11 cellular contexts compared by ENCODE assay signal in genomic region chr1:1883890-1884289, GRCh38. TPM values are rescaled to one million over a fixed set of nuclear protein-coding genes. Genes with fewer than 3 reads are reported as not detected.
DNase-seq lines count a peak whose midpoint lies in the region; ATAC-seq and TF ChIP-seq lines count a peak whose summit lies in the region.
"Not testable (repeated sequence)": the region's sequence is repeated elsewhere in the genome, so short reads cannot be mapped to it uniquely, and the experiment has no call there.
"Had no signal": no experiment of that assay in that cellular context is flagged by ENCODE, and none has a peak within 500 bp of the region (broad histone marks: within the 10 kb centered on the region; RNA-seq: fewer than 3 reads in every experiment).

No MANE protein-coding gene starts in this region.

- CTCF ChIA-PET in HEK293 (lab: Yijun Ruan, JAX): interaction anchor here (1.4 kb wide), 1 partner anchor 25 kb away, joined by 3 read pairs; no protein-coding TSS in a partner anchor
- CTCF ChIA-PET in activated CD8-positive, alpha-beta T cell treated with anti-CD3 and anti-CD28 coated beads for 36 hours (lab: Charles Lee): interaction anchor here (1.9 kb wide), 1 partner anchor 24 kb away, joined by 4 read pairs; no protein-coding TSS in a partner anchor

- peaks cover 66% of the 10 kb centered on the region for H3K4me1 Mint-ChIP-seq in activated CD8-positive, alpha-beta T cell treated with anti-CD3 and anti-CD28 coated beads for 36 hours (ENCODE audit: low read depth)
- peaks cover 34% of the 10 kb centered on the region for H3K4me1 Mint-ChIP-seq in endodermal cell
- H3K4me1 Mint-ChIP-seq in memory B cell: peaks cover 37% of the 10 kb centered on the region
- H3K4me1 Mint-ChIP-seq in neural progenitor cell: peaks cover 12% of the 10 kb centered on the region
- H3K4me1 Mint-ChIP-seq in type B pancreatic cell (ENCODE audit: unreplicated experiment): peaks cover 47% of the 10 kb centered on the region

- POLR2A ChIA-PET in HEK293 (lab: Yijun Ruan, JAX): interaction anchor here (0.6 to 1.2 kb wide), 6 partner anchors 10 to 299 kb away, joined by 3 to 5 read pairs (median 4); no protein-coding TSS in a partner anchor
- POLR2A ChIA-PET in activated CD8-positive, alpha-beta T cell treated with anti-CD3 and anti-CD28 coated beads for 36 hours (lab: Charles Lee): interaction anchor here (0.7 to 0.9 kb wide), 3 partner anchors 10 to 59 kb away, joined by 3 to 5 read pairs (median 3); no protein-coding TSS in a partner anchor

- intact Hi-C loops in activated CD8-positive, alpha-beta T cell treated with anti-CD3 and anti-CD28 coated beads for 36 hours (cut with micrococcal nuclease): not testable (repeated sequence)

- peaks cover 54 to 94% (median 73%) of the 10 kb centered on the region in 10 experiments for H3K4me1 ChIP-seq in BLaER1 treated with 17β-estradiol and CSF1 and Interleukin-3, amounts not matched to agents 10 nM and 100 nM
- peaks cover 11% of the 10 kb centered on the region for H3K4me1 ChIP-seq in HEK293 (ENCODE audit: control insufficient read depth, insufficient read depth, low read length)
- not testable (repeated sequence) for H3K4me1 ChIP-seq in endodermal cell (ENCODE audit: control insufficient read depth, insufficient read depth, low read length)
- peaks cover 18% of the 10 kb centered on the region for H3K4me1 ChIP-seq in neural progenitor cell

- not testable (repeated sequence) for H3K9me3 ChIP-seq in BLaER1 treated with 17β-estradiol and CSF1 and Interleukin-3, amounts not matched to agents 10 nM and 100 nM (replicated peaks in 1 of 11); HEK293 (ENCODE audit: control insufficient read depth, insufficient read depth, low read depth, low read length); SK-N-MC (ENCODE audit: low read depth, low read length); endodermal cell (ENCODE audit: control insufficient read depth, low read length); neural progenitor cell (ENCODE audit: low read depth)

- H3K4me2 ChIP-seq in BLaER1 treated with 17β-estradiol and CSF1 and Interleukin-3, amounts not matched to agents 10 nM and 100 nM: peak overlapping the region in 9 of 11 experiments; percentile 6 to 29 (median 13); a peak in 5 of 22 replicates
- H3K4me2 ChIP-seq in neural progenitor cell: peak overlapping the region; percentile 9

- WGBS in endodermal cell (ENCODE audit: insufficient coverage in 1 of 2, insufficient read length in 1 of 2), 2 experiments: 88 to 89% methylated on average over 6 to 11 of the region's 11 CpGs

- H3F3A ChIP-seq in neural progenitor cell (ENCODE audit: low read depth): peaks cover 43% of the 10 kb centered on the region

- H3K27me3 Mint-ChIP-seq in activated CD8-positive, alpha-beta T cell treated with anti-CD3 and anti-CD28 coated beads for 36 hours; endodermal cell (ENCODE audit: insufficient read depth); memory B cell; neural progenitor cell (ENCODE audit: insufficient read depth, low read depth); type B pancreatic cell: not testable (repeated sequence)

- not testable (repeated sequence) for H3K4me3 ChIP-seq in BLaER1 treated with 17β-estradiol and CSF1 and Interleukin-3, amounts not matched to agents 10 nM and 100 nM; HEK293 (ENCODE audit: low read depth, low read length); SK-N-MC; neural progenitor cell
- H3K4me3 ChIP-seq in endodermal cell (ENCODE audit: low read length): peak overlapping the region; percentile 20

- not testable (repeated sequence) for ATAC-seq in activated CD8-positive, alpha-beta T cell treated with anti-CD3 and anti-CD28 coated beads for 36 hours; memory B cell (ENCODE audit: low read depth)

- H3K27ac Mint-ChIP-seq in activated CD8-positive, alpha-beta T cell treated with anti-CD3 and anti-CD28 coated beads for 36 hours: peak overlapping the region; percentile 42
- H3K27ac Mint-ChIP-seq in endodermal cell (peak overlapping the region; percentile 83), type B pancreatic cell (peak overlapping the region; percentile 77)
- H3K27ac Mint-ChIP-seq in memory B cell, neural progenitor cell: not testable (repeated sequence)

- not testable (repeated sequence) for DNase-seq in SK-N-MC (ENCODE audit: low read depth, low spot score); activated CD8-positive, alpha-beta T cell treated with anti-CD3 and anti-CD28 coated beads for 36 hours; endodermal cell; memory B cell (ENCODE audit: low spot score in 2 of 2); neural progenitor cell (ENCODE audit: low spot score); type B pancreatic cell (ENCODE audit: extremely low spot score, unreplicated experiment)

- H3K9me3 Mint-ChIP-seq in activated CD8-positive, alpha-beta T cell treated with anti-CD3 and anti-CD28 coated beads for 36 hours; endodermal cell; memory B cell; type B pancreatic cell: not testable (repeated sequence)
- peaks cover 44% of the 10 kb centered on the region for H3K9me3 Mint-ChIP-seq in neural progenitor cell

- not testable (repeated sequence) for H3K27me3 ChIP-seq in BLaER1 treated with 17β-estradiol and CSF1 and Interleukin-3, amounts not matched to agents 10 nM and 100 nM; endodermal cell (ENCODE audit: control insufficient read depth, insufficient read depth, low read length, poor library complexity, severe bottlenecking); neural progenitor cell

- peak overlapping the region in 4 of 11 experiments; percentile 3 to 43 (median 14); a peak in 1 of 22 replicates for H3K9ac ChIP-seq in BLaER1 treated with 17β-estradiol and CSF1 and Interleukin-3, amounts not matched to agents 10 nM and 100 nM
- H3K9ac ChIP-seq in SK-N-MC (ENCODE audit: insufficient read length); endodermal cell (ENCODE audit: extremely low read depth, low read length, poor library complexity, severe bottlenecking); neural progenitor cell: not testable (repeated sequence)

- not testable (repeated sequence) for H2AFZ ChIP-seq in neural progenitor cell (replicated peaks)

- TF ChIP-seq CTCF in HEK293 (tag by site-specific recombination; IDR thresholded peaks at IDR 0.05); activated CD8-positive, alpha-beta T cell treated with anti-CD3 and anti-CD28 coated beads for 36 hours (IDR thresholded peaks at IDR 0.05); endodermal cell (conservative IDR thresholded peaks at IDR 0.05); neural progenitor cell (IDR thresholded peaks at IDR 0.05); type B pancreatic cell (conservative IDR thresholded peaks at IDR 0.05): not testable (repeated sequence)

- H3K79me2 ChIP-seq in neural progenitor cell (ENCODE audit: low read depth): peaks cover 100% of the 10 kb centered on the region

- H3K36me3 ChIP-seq in BLaER1 treated with 17β-estradiol and CSF1 and Interleukin-3, amounts not matched to agents 10 nM and 100 nM: peaks cover 12 to 95% (median 73%) of the 10 kb centered on the region in 11 experiments
- H3K36me3 ChIP-seq in HEK293 (ENCODE audit: control insufficient read depth in 2 of 2, insufficient read depth in 1 of 2, low read length in 2 of 2); neural progenitor cell: not testable (repeated sequence)
- peaks cover 44% of the 10 kb centered on the region for H3K36me3 ChIP-seq in SK-N-MC (ENCODE audit: insufficient read depth, low read length)
- H3K36me3 ChIP-seq in endodermal cell (ENCODE audit: control insufficient read depth, insufficient read depth, low read length): peaks cover 21% of the 10 kb centered on the region

- peaks cover 100% of the 10 kb centered on the region in 11 experiments for H4K20me1 ChIP-seq in BLaER1 treated with 17β-estradiol and CSF1 and Interleukin-3, amounts not matched to agents 10 nM and 100 nM
- peaks cover 99% of the 10 kb centered on the region for H4K20me1 ChIP-seq in neural progenitor cell (ENCODE audit: low read depth)

- H3K36me3 Mint-ChIP-seq in activated CD8-positive, alpha-beta T cell treated with anti-CD3 and anti-CD28 coated beads for 36 hours (ENCODE audit: low read depth): peaks cover 31% of the 10 kb centered on the region
- H3K36me3 Mint-ChIP-seq in endodermal cell (ENCODE audit: low read depth) (peaks cover 24% of the 10 kb centered on the region), neural progenitor cell (peaks cover 52% of the 10 kb centered on the region), type B pancreatic cell (peaks cover 17% of the 10 kb centered on the region)
- H3K36me3 Mint-ChIP-seq in memory B cell: not testable (repeated sequence)

- not testable (repeated sequence) for H3K4me3 Mint-ChIP-seq in activated CD8-positive, alpha-beta T cell treated with anti-CD3 and anti-CD28 coated beads for 36 hours; neural progenitor cell
- H3K4me3 Mint-ChIP-seq in endodermal cell (peak overlapping the region; percentile 36), memory B cell (peak overlapping the region; percentile 21), type B pancreatic cell (peak overlapping the region; percentile 22)

- H3K27ac ChIP-seq in BLaER1 treated with 17β-estradiol and CSF1 and Interleukin-3, amounts not matched to agents 10 nM and 100 nM: peak overlapping the region in 1 of 11 experiments; percentile 6; a peak in 1 of 22 replicates
- H3K27ac ChIP-seq in HEK293 (ENCODE audit: extremely low read depth, low read depth, low read length); endodermal cell (ENCODE audit: low read depth, low read length); neural progenitor cell: not testable (repeated sequence)
- H3K27ac ChIP-seq in SK-N-MC: peak overlapping the region; percentile 37; the same call in 1 of the 2 replicates

RNA-seq across cellular contexts. Expression of gene GNB1, which starts 7.0 kb away (rescaled TPM):
- total RNA-seq in activated CD8-positive, alpha-beta T cell treated with anti-CD3 and anti-CD28 coated beads for 36 hours: 100 to 1,000 TPM; 318 to 330 TPM
- total RNA-seq in endodermal cell: 100 to 1,000 TPM; 369 to 371 TPM
- polyA plus RNA-seq in endodermal cell (2013, experiment 1 of 2): 346 TPM
- 334 TPM for polyA plus RNA-seq in endodermal cell (2013, experiment 2 of 2)
- 175 and 197 TPM in 2 replicates for total RNA-seq in neural progenitor cell (ENCODE audit: low replicate concordance)
- 279 and 297 TPM in 2 replicates for total RNA-seq in type B pancreatic cell (ENCODE audit: low replicate concordance)

RNA-seq across cellular contexts. Expression of gene CALML6, which starts 31.2 kb away (rescaled TPM):
- total RNA-seq in activated CD8-positive, alpha-beta T cell treated with anti-CD3 and anti-CD28 coated beads for 36 hours: under 1 TPM; 0.47 to 0.76 TPM
- total RNA-seq in endodermal cell: 1 to 10 TPM in 1 of 2 donors, under 1 TPM in 1; 0.89 to 1.4 TPM
- polyA plus RNA-seq in endodermal cell (2013, experiment 1 of 2): 0.32 TPM
- not detected for polyA plus RNA-seq in endodermal cell (2013, experiment 2 of 2)
- total RNA-seq in neural progenitor cell (ENCODE audit: low replicate concordance): 0.53 TPM in 1 of 2 replicates, not detected in the other
- 0.36 and 0.65 TPM in 2 replicates for total RNA-seq in type B pancreatic cell (ENCODE audit: low replicate concordance)
- total RNA-seq: K562, M059J, RPMI7951 had no signal

RNA-seq across cellular contexts. Expression of gene TMEM52, which starts 35.2 kb away (rescaled TPM):
- total RNA-seq in activated CD8-positive, alpha-beta T cell treated with anti-CD3 and anti-CD28 coated beads for 36 hours: 1 to 10 TPM; 2.1 to 2.2 TPM
- total RNA-seq in endodermal cell (1 to 10 TPM; 6.0 to 6.3 TPM), neural progenitor cell (ENCODE audit: low replicate concordance) (2.9 and 7.4 TPM in 2 replicates), type B pancreatic cell (ENCODE audit: low replicate concordance) (1.8 and 3.9 TPM in 2 replicates)
- polyA plus RNA-seq in endodermal cell (2013, experiment 1 of 2): 5.5 TPM
- polyA plus RNA-seq in endodermal cell (2013, experiment 2 of 2): 6.3 TPM
- total RNA-seq: M059J had no signal
